ENCODE assay signal across 8 cellular contexts in the genomic region with DNA sequence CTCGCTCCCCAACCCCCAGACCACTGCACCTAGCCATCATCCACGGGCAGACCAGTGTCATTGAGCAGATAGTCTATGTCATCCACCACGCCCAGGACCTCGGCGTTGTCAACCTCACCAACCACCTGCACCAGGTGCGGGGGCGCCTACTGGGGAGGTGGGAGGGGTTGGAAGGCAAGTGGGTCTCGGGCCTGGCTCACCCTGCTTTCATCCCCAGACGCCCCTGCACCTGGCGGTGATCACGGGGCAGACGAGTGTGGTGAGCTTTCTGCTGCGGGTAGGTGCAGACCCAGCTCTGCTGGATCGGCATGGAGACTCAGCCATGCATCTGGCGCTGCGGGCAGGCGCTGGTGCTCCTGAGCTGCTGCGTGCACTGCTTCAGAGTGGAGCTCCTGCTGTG. TPM values are rescaled to one million over a fixed set of nuclear protein-coding genes. Genes with fewer than 3 reads are reported as not detected.
DNase-seq lines count a peak whose midpoint lies in the region; ATAC-seq, FAIRE-seq and TF ChIP-seq lines count a peak whose summit lies in the region.

No MANE protein-coding gene starts in this region.

- H3K36me3 ChIP-seq in heart right ventricle = peaks cover 0 to 70% (median 12%) of the 10 kb centered on the region in 9 donors
- peaks cover 51% of the 10 kb centered on the region for H3K36me3 ChIP-seq in WERI-Rb-1
- peaks cover 0 to 5% of the 10 kb centered on the region in 2 donors for H3K36me3 ChIP-seq in kidney (ENCODE audit: control insufficient read depth in 1 of 2, insufficient read depth in 2 of 2, low read length in 2 of 2)
- H3K36me3 ChIP-seq in uterus = no peaks in the 10 kb centered on the region

- FAIRE-seq in kidney (lab: Jason Lieb, UNC) = no peak

- no peak for DNase-seq in heart right ventricle
- no peak for DNase-seq in left cardiac atrium
- no peak for DNase-seq in WERI-Rb-1
- DNase-seq in kidney = peak; percentile 72
- no peak for DNase-seq in uterus
- DNase-seq in stimulated activated naive CD4-positive, alpha-beta T cell (lab: John Stamatoyannopoulos, UW) = no peak
- DNase-seq in MV-4-11 (lab: John Stamatoyannopoulos, UW) = no peak

- peak overlapping the region in 6 of 10 donors; percentile 59 to 95 (median 67) for H3K4me3 ChIP-seq in heart right ventricle
- no peak overlapping the region for H3K4me3 ChIP-seq in WERI-Rb-1 (ENCODE audit: low read depth, low read length)
- H3K4me3 ChIP-seq in kidney (ENCODE audit: low read length in 2 of 2) = peak overlapping the region in 1 of 2 donors; percentile 59
- H3K4me3 ChIP-seq in uterus = no peak overlapping the region

- H3K27me3 ChIP-seq in heart right ventricle (no peaks in the 10 kb centered on the region), WERI-Rb-1 (ENCODE audit: insufficient read depth, low read depth, severe bottlenecking) (no peaks in the 10 kb centered on the region), uterus (no peaks in the 10 kb centered on the region)

- TF ChIP-seq CTCF in heart right ventricle (IDR thresholded peaks at IDR 0.05) (no peak), WERI-Rb-1 (IDR thresholded peaks at IDR 0.05; ENCODE audit: low read depth, low read length) (no peak), kidney (IDR thresholded peaks at IDR 0.05; ENCODE audit: borderline replicate concordance, extremely low read depth, insufficient read depth) (no peak), uterus (IDR thresholded peaks at IDR 0.05) (no peak)

- no peak for TF ChIP-seq POLR2A in uterus (IDR thresholded peaks at IDR 0.05)

- H3K4me1 ChIP-seq in heart right ventricle = peaks cover 7 to 42% (median 30%) of the 10 kb centered on the region in 9 donors
- peaks cover 10 to 13% of the 10 kb centered on the region in 2 donors for H3K4me1 ChIP-seq in kidney (ENCODE audit: control insufficient read depth in 1 of 2, insufficient read depth in 1 of 2, low read depth in 1 of 2, low read length in 2 of 2)
- H3K4me1 ChIP-seq in uterus = peaks cover 0 to 18% of the 10 kb centered on the region in 2 donors

- H3K9me3 ChIP-seq in heart right ventricle (no peaks in the 10 kb centered on the region), WERI-Rb-1 (ENCODE audit: severe bottlenecking) (no peaks in the 10 kb centered on the region), kidney (ENCODE audit: control insufficient read depth in 1 of 2, low read length in 2 of 2) (no peaks in the 10 kb centered on the region), uterus (no peaks in the 10 kb centered on the region)

- peak overlapping the region in 1 of 2 donors; percentile 77 for H3K9ac ChIP-seq in kidney (ENCODE audit: low read length in 2 of 2)

- WGBS in heart right ventricle, 2 donors = 88 to 90% methylated on average over 18 of the region's 18 CpGs

- intact Hi-C loops in heart right ventricle (cut with DNase I) = loop anchor here in 1 of 10 donors (1.0 kb wide), 1 partner anchor 172 kb away; no protein-coding TSS in a partner anchor
- intact Hi-C loops in left cardiac atrium (cut with DNase I) = loop anchor here in 1 of 2 donors (5.0 kb wide), 1 partner anchor 173 kb away; a partner anchor contains a TSS
- intact Hi-C loops in kidney (cut with DNase I) = no loop called here
- intact Hi-C loops in uterus (cut with DNase I; ENCODE audit: low total_unique reads) = no loop called here

- peak overlapping the region in 6 of 10 donors; percentile 83 to 95 (median 91) for H3K27ac ChIP-seq in heart right ventricle
- peak overlapping the region; percentile 86 for H3K27ac ChIP-seq in WERI-Rb-1
- H3K27ac ChIP-seq in kidney (ENCODE audit: low read depth in 2 of 2, low read length in 2 of 2) = no peak overlapping the region
- H3K27ac ChIP-seq in uterus = peak overlapping the region; percentile 88 to 97

- ATAC-seq in heart right ventricle = no peak
- no peak for ATAC-seq in left cardiac atrium
- no peak for ATAC-seq in GM19455 (IDR thresholded peaks at IDR 0.05; ENCODE audit: unreplicated experiment)

RNA-seq across cellular contexts. Expression of a gene that starts 4.6 kb away (rescaled TPM):
- total RNA-seq in heart right ventricle = 10 to 100 TPM in 9 of 10 donors, 1 to 10 TPM in 1; 9.9 to 40.0 (median 15.7) TPM
- 10 to 100 TPM; 19.7 to 19.8 TPM for polyA plus RNA-seq in heart right ventricle
- 10 to 100 TPM; 16.1 to 24.9 TPM for total RNA-seq in left cardiac atrium
- total RNA-seq in kidney = 62.7 TPM
- polyA plus RNA-seq in kidney (ENCODE audit: insufficient read depth, low read depth, low replicate concordance) = 14.0 TPM
- total RNA-seq in uterus = 10 to 100 TPM in 2 of 4 donors, 1 to 10 TPM in 2; 6.4 to 61.7 (median 10.7) TPM

RNA-seq across cellular contexts. Expression of a gene that starts 18.5 kb away (rescaled TPM):
- total RNA-seq in heart right ventricle = 1 to 10 TPM in 4 of 10 donors, under 1 TPM in 5, not detected in 1; 0.19 to 1.5 (median 0.61) TPM
- polyA plus RNA-seq in heart right ventricle = under 1 TPM; 0.37 to 0.42 TPM
- total RNA-seq in left cardiac atrium = 1 to 10 TPM; 2.3 to 3.4 TPM
- total RNA-seq in kidney = 2.2 TPM
- polyA plus RNA-seq in kidney (ENCODE audit: insufficient read depth, low read depth, low replicate concordance) = 1.2 TPM
- total RNA-seq in uterus = 100 to 1,000 TPM in 1 of 4 donors, 10 to 100 TPM in 2, not detected in 1; 31.3 to 114 (median 37.3) TPM

RNA-seq across cellular contexts. Expression of a gene that starts 20.6 kb away (rescaled TPM):
- 10 to 100 TPM in 5 of 10 donors, 1 to 10 TPM in 5; 6.7 to 10.5 (median 9.9) TPM for total RNA-seq in heart right ventricle
- polyA plus RNA-seq in heart right ventricle = 10 to 100 TPM; 10.4 to 19.2 TPM
- 10 to 100 TPM; 13.1 to 14.0 TPM for total RNA-seq in left cardiac atrium
- total RNA-seq in kidney = 17.9 TPM
- 28.0 TPM for polyA plus RNA-seq in kidney (ENCODE audit: insufficient read depth, low read depth, low replicate concordance)
- 10 to 100 TPM in 3 of 4 donors, 1 to 10 TPM in 1; 6.8 to 40.0 (median 16.7) TPM for total RNA-seq in uterus

RNA-seq across cellular contexts. Expression of a gene that starts 32.3 kb away (rescaled TPM):
- 10 to 100 TPM; 65.7 to 84.3 (median 79.1) TPM for total RNA-seq in heart right ventricle
- 10 to 100 TPM; 60.0 to 81.7 TPM for polyA plus RNA-seq in heart right ventricle
- total RNA-seq in left cardiac atrium = 10 to 100 TPM; 61.8 to 66.3 TPM
- 50.9 TPM for total RNA-seq in kidney
- polyA plus RNA-seq in kidney (ENCODE audit: insufficient read depth, low read depth, low replicate concordance) = 117 TPM
- total RNA-seq in uterus = 10 to 100 TPM; 26.2 to 51.6 (median 35.6) TPM

RNA-seq across cellular contexts. Expression of a gene that starts 51.3 kb away (rescaled TPM):
- total RNA-seq in heart right ventricle (not detected), left cardiac atrium (not detected), kidney (2.7 TPM), uterus (under 1 TPM in 1 of 4 donors, not detected in 3; 0.21 TPM)
- polyA plus RNA-seq in heart right ventricle (not detected), kidney (ENCODE audit: insufficient read depth, low read depth, low replicate concordance) (0.62 TPM)

Comparison
In these comparisons a context has a peak if more than half of its experiments do, and no peak if none do; other contexts are left out.
1. H3K27ac ChIP-seq: peak in heart right ventricle (6 of 10), WERI-Rb-1 (single experiment) and uterus (2 of 2); none in kidney (0 of 2).
2. H3K4me3 ChIP-seq: peak in heart right ventricle (6 of 10); none in WERI-Rb-1 (single experiment) and uterus (0 of 2).